In the genomic region with DNA sequence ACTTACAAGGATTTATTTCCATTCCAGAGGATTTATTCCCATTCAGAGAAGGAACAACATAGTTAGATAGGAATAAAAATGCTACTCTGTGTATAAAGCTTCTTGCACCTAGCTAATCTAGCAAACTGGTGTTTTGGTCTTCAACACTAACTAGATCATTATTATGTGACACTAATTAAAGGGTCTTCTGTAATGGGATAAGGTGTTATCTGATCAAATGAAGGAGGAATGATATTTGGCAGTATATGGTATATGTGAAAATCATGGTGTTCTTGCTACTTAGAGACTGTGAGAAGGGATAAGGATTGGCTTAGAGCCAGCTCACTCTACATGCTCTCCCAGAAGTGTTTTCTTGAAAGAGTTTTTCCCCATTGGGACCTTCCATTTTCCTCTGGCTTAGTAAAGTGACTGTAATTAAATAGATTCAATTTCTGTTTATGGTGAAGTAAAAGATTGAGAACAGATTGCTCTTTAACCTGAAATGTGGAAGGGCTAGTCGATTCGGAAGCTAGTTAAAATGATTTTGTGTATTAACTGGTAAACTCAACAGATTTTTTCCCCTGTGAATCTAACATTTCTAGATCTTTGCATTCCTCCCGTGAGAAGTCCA, we compare ENCODE assay signal across 19 cellular contexts.
DNase-seq lines count a peak whose midpoint lies in the region; ATAC-seq, FAIRE-seq and TF ChIP-seq lines count a peak whose summit lies in the region.
"Had no signal": no experiment of that assay in that cellular context is flagged by ENCODE, and none has a peak within 500 bp of the region (broad histone marks: within the 10 kb centered on the region; RNA-seq: fewer than 3 reads in every experiment).

No MANE protein-coding gene starts in this region.

- no peak for TF ChIP-seq EP300 in HepG2 (IDR thresholded peaks at IDR 0.05; ENCODE audit: low read depth in 2 of 2, low read length in 2 of 2)
- TF ChIP-seq EP300 in HepG2 (CRISPR knock-in tag; IDR thresholded peaks at IDR 0.05; ENCODE audit: borderline replicate concordance), result no peak

- no peak overlapping the region for H3K4me3 ChIP-seq in heart left ventricle
- H3K4me3 ChIP-seq in hepatocyte, result no peak overlapping the region
- no peak overlapping the region for H3K4me3 ChIP-seq in HepG2 (replicated peaks in 1 of 3; ENCODE audit: insufficient read depth in 1 of 3, low read depth in 2 of 3, low read length in 3 of 3)

- H3K9me2 ChIP-seq in hepatocyte (replicated peaks; ENCODE audit: insufficient read depth), result no peaks in the 10 kb centered on the region

- no peaks in the 10 kb centered on the region for H4K20me1 ChIP-seq in hepatocyte (ENCODE audit: insufficient read depth, poor library complexity, severe bottlenecking)
- no peaks in the 10 kb centered on the region for H4K20me1 ChIP-seq in HepG2 (ENCODE audit: insufficient read depth, low read length)

- intact Hi-C loops in heart left ventricle (cut with DNase I) (loop anchor here in 1 of 10 donors (10.0 kb wide), 1 partner anchor 71 kb away; a partner anchor contains a TSS), Right ventricle myocardium superior (cut with DNase I) (no loop called here), HepG2 (cut with micrococcal nuclease; ENCODE audit: unreplicated experiment) (loop anchor here (10.0 kb wide), 1 partner anchor 111 kb away; no protein-coding TSS in a partner anchor)

- H3K4me1 Mint-ChIP-seq in type B pancreatic cell (ENCODE audit: unreplicated experiment), result peaks cover 53% of the 10 kb centered on the region
- H3K4me1 Mint-ChIP-seq: CD8-positive, alpha-beta memory T cell had no signal

- ATAC-seq in heart left ventricle, result no peak
- no peak for ATAC-seq in Right ventricle myocardium superior (ENCODE audit: poor library complexity)
- no peak for ATAC-seq in HG03039 (IDR thresholded peaks at IDR 0.05; ENCODE audit: unreplicated experiment)
- ATAC-seq in HepG2, result no peak
- ATAC-seq: stimulated activated naive CD8-positive, alpha-beta T cell treated with anti-CD3 and anti-CD28 coated beads, Interleukin-15, Interleukin-2, amounts not matched to agents 100 U/mL and 50 U/mL, for 24 hours had no signal

- peak overlapping the region; percentile 1 for H3K4me3 Mint-ChIP-seq in type B pancreatic cell
- H3K4me3 Mint-ChIP-seq: CD8-positive, alpha-beta memory T cell had no signal

- no peak overlapping the region for H2AFZ ChIP-seq in hepatocyte
- no peak overlapping the region for H2AFZ ChIP-seq in HepG2 (ENCODE audit: low read length)

- H3K9ac ChIP-seq in HepG2 (ENCODE audit: insufficient read depth, low read depth, low read length), result no peak overlapping the region

- H3K79me2 ChIP-seq in hepatocyte (no peaks in the 10 kb centered on the region), HepG2 (ENCODE audit: insufficient read depth, low read length) (no peaks in the 10 kb centered on the region)

- no TSS peak for BruUV-seq in HepG2 (replicated peaks; lab: Mats Ljungman, UMichigan)

- WGBS in heart left ventricle, 4 donors, result 82 to 87% (median 84%) methylated on average over 3 of the region's 3 CpGs
- 75% methylated on average over 3 of the region's 3 CpGs for WGBS in hepatocyte (ENCODE audit: low lambda C conversion rate, missing lambda C conversion rate)
- 96% methylated on average over 3 of the region's 3 CpGs for whole genome bisulfite sequencing in HepG2 (ENCODE audit: low lambda C conversion rate)

- H3K27ac Mint-ChIP-seq in type B pancreatic cell, result no peak overlapping the region
- H3K27ac Mint-ChIP-seq: CD8-positive, alpha-beta memory T cell had no signal

- no peak for TF ChIP-seq CTCF in heart left ventricle (IDR thresholded peaks at IDR 0.05)
- TF ChIP-seq CTCF in hepatocyte (IDR thresholded peaks at IDR 0.05; ENCODE audit: poor library complexity), result no peak
- no peak for TF ChIP-seq CTCF in type B pancreatic cell (conservative IDR thresholded peaks at IDR 0.05)
- no peak for TF ChIP-seq CTCF in HepG2 (CRISPR knock-in tag; IDR thresholded peaks at IDR 0.05)

- in situ Hi-C loops in HepG2 (cut with HindIII; ENCODE audit: extremely low pct_ligation_motif_present, low pct_unique_long_range_greater_than_20kb), result no loop called here

- CTCF ChIA-PET in HepG2 (lab: Yijun Ruan, JAX; ENCODE audit: low intra/inter-chr PET ratio, low total read pairs), result no interaction called here

- no peaks in the 10 kb centered on the region for H3K27me3 Mint-ChIP-seq in type B pancreatic cell

- H3K27me3 ChIP-seq in heart left ventricle (no peaks in the 10 kb centered on the region), hepatocyte (no peaks in the 10 kb centered on the region), HepG2 (ENCODE audit: control insufficient read depth in 1 of 2, insufficient read depth in 2 of 2, low read length in 2 of 2) (no peaks in the 10 kb centered on the region)

- no peak for FAIRE-seq in HepG2 (lab: Jason Lieb, UNC)
- FAIRE-seq: astrocyte, urothelium cell line had no signal

- H3K36me3 Mint-ChIP-seq in type B pancreatic cell, result no peaks in the 10 kb centered on the region
- H3K36me3 Mint-ChIP-seq: CD8-positive, alpha-beta memory T cell had no signal

- H3K9me3 ChIP-seq in heart left ventricle, result no peaks in the 10 kb centered on the region
- no peaks in the 10 kb centered on the region for H3K9me3 ChIP-seq in hepatocyte (ENCODE audit: low read depth)
- no peaks in the 10 kb centered on the region for H3K9me3 ChIP-seq in HepG2 (ENCODE audit: low read length)

- peak overlapping the region in 9 of 12 donors; percentile 4 to 60 (median 34) for H3K27ac ChIP-seq in heart left ventricle
- H3K27ac ChIP-seq in hepatocyte, result peak overlapping the region; percentile 61
- H3K27ac ChIP-seq in HepG2 (ENCODE audit: extremely low read length, insufficient read depth, low read length), result no peak overlapping the region

- no peaks in the 10 kb centered on the region for H3K9me3 Mint-ChIP-seq in type B pancreatic cell

- H3K36me3 ChIP-seq in heart left ventricle, result no peaks in the 10 kb centered on the region
- no peaks in the 10 kb centered on the region for H3K36me3 ChIP-seq in hepatocyte (replicated peaks; ENCODE audit: insufficient read depth, low read depth)
- H3K36me3 ChIP-seq in HepG2 (replicated peaks in 1 of 2; ENCODE audit: control insufficient read depth in 1 of 2, insufficient read depth in 2 of 2, low read length in 2 of 2), result no peaks in the 10 kb centered on the region

- no peak for TF ChIP-seq RAD21 in HepG2 (CRISPR knock-in tag; IDR thresholded peaks at IDR 0.05)

- peak overlapping the region; percentile 48 for H3K4me2 ChIP-seq in hepatocyte
- no peak overlapping the region for H3K4me2 ChIP-seq in HepG2 (ENCODE audit: low read depth, low read length)

- DNase-seq in heart left ventricle (no peak), Right ventricle myocardium superior (no peak), NCI-H82 treated with DMSO at 0.1 percent for 48 hours (lab: John Stamatoyannopoulos, UW; ENCODE audit: unreplicated experiment) (peak; percentile 37), hepatocyte (ENCODE audit: low spot score) (peak; percentile 33), type B pancreatic cell (ENCODE audit: extremely low spot score, unreplicated experiment) (no peak), HepG2 (ENCODE audit: low spot score) (no peak), AG08395 (ENCODE audit: low spot score) (no peak)
- DNase-seq: activated CD4-positive, alpha-beta T cell treated with anti-CD3 and anti-CD28 coated beads, Interleukin-2, amount 50 U/mL, for 1 hour; activated naive CD4-positive, alpha-beta T cell treated with Interleukin-2 at 50 U/mL for 16 hours; activated T-cell treated with anti-CD3 and anti-CD28 coated beads for 4 hours; CD8-positive, alpha-beta memory T cell; islet precursor cell; NCI-H1417 treated with DMSO at 0.1 percent for 48 hours; RPMI8226; stimulated activated naive CD8-positive, alpha-beta T cell treated with anti-CD3 and anti-CD28 coated beads, Interleukin-15, Interleukin-2, amounts not matched to agents 100 U/mL and 50 U/mL, for 24 hours; SW 1271 had no signal

- POLR2A ChIA-PET in HepG2 (lab: Yijun Ruan, JAX), result interaction anchor here (0.6 kb wide), 1 partner anchor 14 kb away, joined by 5 read pairs; no protein-coding TSS in a partner anchor

- peaks cover 0 to 61% (median 31%) of the 10 kb centered on the region in 12 donors for H3K4me1 ChIP-seq in heart left ventricle
- H3K4me1 ChIP-seq in hepatocyte (ENCODE audit: insufficient read depth), result peaks cover 38% of the 10 kb centered on the region
- peaks cover 45% of the 10 kb centered on the region for H3K4me1 ChIP-seq in HepG2 (ENCODE audit: insufficient read depth, low read length)

- TF ChIP-seq POLR2A in heart left ventricle (IDR thresholded peaks at IDR 0.05), result no peak
- no peak for TF ChIP-seq POLR2A in HepG2 (IDR thresholded peaks at IDR 0.05; ENCODE audit: insufficient read depth in 1 of 2, low read depth in 2 of 2, low read length in 2 of 2)

TF ChIP-seq in HepG2, 621 proteins besides CTCF, POLR2A, EP300 and RAD21 (continues in another document):
- TF ChIP-seq MEIS2 (CRISPR knock-in tag; IDR thresholded peaks at IDR 0.05) (no peak), ETV6 (CRISPR knock-in tag; conservative IDR thresholded peaks at IDR 0.05) (no peak), RORA (CRISPR knock-in tag; IDR thresholded peaks at IDR 0.05) (no peak), ZFP82 (CRISPR knock-in tag; IDR thresholded peaks at IDR 0.05; ENCODE audit: borderline replicate concordance) (no peak), ZNF788 (CRISPR knock-in tag; IDR thresholded peaks at IDR 0.05; ENCODE audit: borderline replicate concordance) (no peak), NR2C2 (CRISPR knock-in tag; IDR thresholded peaks at IDR 0.05; ENCODE audit: borderline replicate concordance) (no peak)
- TF ChIP-seq, protein P1, sequence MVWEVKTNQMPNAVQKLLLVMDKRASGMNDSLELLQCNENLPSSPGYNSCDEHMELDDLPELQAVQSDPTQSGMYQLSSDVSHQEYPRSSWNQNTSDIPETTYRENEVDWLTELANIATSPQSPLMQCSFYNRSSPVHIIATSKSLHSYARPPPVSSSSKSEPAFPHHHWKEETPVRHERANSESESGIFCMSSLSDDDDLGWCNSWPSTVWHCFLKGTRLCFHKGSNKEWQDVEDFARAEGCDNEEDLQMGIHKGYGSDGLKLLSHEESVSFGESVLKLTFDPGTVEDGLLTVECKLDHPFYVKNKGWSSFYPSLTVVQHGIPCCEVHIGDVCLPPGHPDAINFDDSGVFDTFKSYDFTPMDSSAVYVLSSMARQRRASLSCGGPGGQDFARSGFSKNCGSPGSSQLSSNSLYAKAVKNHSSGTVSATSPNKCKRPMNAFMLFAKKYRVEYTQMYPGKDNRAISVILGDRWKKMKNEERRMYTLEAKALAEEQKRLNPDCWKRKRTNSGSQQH (CRISPR knock-in tag; IDR thresholded peaks at IDR 0.05; ENCODE audit: low read depth), result no peak
- TF ChIP-seq, protein P2, sequence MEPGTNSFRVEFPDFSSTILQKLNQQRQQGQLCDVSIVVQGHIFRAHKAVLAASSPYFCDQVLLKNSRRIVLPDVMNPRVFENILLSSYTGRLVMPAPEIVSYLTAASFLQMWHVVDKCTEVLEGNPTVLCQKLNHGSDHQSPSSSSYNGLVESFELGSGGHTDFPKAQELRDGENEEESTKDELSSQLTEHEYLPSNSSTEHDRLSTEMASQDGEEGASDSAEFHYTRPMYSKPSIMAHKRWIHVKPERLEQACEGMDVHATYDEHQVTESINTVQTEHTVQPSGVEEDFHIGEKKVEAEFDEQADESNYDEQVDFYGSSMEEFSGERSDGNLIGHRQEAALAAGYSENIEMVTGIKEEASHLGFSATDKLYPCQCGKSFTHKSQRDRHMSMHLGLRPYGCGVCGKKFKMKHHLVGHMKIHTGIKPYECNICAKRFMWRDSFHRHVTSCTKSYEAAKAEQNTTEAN (CRISPR knock-in tag; conservative IDR thresholded peaks at IDR 0.05), result no peak

Comparison
In these comparisons a context has a peak if more than half of its experiments do, and no peak if none do; other contexts are left out.
1. DNase-seq: peak in NCI-H82 treated with DMSO at 0.1 percent for 48 hours (single experiment) and hepatocyte (single experiment); none in heart left ventricle (0 of 5), Right ventricle myocardium superior (single experiment), type B pancreatic cell (single experiment), HepG2 (single experiment) and AG08395 (single experiment).